In the genomic region with DNA sequence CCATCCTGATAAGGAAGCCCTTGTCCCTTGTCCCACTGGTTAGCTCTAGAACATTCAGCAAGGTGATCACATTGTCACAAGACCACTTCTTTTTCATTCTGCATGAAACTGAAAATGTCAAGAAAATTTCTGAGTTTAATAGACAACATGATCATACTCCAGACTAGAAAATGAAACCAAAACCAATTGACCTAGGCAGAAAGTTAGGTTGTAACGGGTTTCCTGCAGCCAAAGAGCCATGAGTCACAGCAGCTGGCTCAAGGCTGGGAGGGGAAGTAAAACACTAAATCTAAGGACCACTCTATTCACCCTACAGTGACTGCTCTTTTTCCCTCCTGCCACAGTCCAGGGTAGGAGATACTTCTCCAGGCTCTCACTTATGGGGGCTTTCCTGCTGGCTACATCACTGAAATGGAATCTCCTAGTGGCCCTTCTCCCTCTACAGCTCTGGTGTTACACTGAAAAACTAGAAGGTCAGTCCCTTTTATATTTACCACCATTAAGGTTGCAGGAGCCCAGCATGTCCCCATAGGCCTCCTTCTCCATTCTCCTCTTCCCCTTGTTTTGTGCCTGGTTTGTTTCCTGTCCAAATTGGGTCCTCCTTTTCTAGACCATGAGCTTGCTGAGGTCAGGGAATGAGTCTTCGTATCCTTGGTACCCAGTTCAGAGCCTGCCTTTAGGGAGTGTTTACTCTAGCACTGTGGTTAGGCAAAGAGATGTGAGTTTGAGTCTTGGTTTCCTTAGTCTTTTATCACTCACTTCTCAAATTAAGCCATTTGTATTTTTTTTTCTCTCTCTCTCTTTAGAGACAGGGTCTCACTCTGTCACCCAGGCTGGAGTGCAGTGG, we compare ENCODE assay signal across 8 cellular contexts.
A peak's percentile ranks its signal among the peaks of the same experiment; 100 is the strongest.
DNase-seq lines count a peak whose midpoint lies in the region; ATAC-seq and TF ChIP-seq lines count a peak whose summit lies in the region.

No MANE protein-coding gene starts in this region.

- 47 to 57% methylated on average over 2 of the region's 2 CpGs for WGBS in heart right ventricle, 2 donors
- WGBS in spleen, 5 donors: 30 to 38% (median 34%) methylated on average over 2 of the region's 2 CpGs

- peak; percentile 38 for DNase-seq in activated gamma-delta T cell treated with Interleukin-2 at 50 U/mL for 16 hours
- no peak for DNase-seq in activated gamma-delta T cell (lab: John Stamatoyannopoulos, UW)
- DNase-seq in Panc1 (ENCODE audit: low read depth, low spot score): peak; percentile 51
- peak; percentile 14 for DNase-seq in activated gamma-delta T cell treated with anti-CD3 and anti-CD28 coated beads, Interleukin-2, amount 50 U/mL, for 16 hours (ENCODE audit: low read depth)
- peak; percentile 24 to 63 for DNase-seq in heart right ventricle
- peak; percentile 84 for DNase-seq in spleen
- no peak for DNase-seq in HuH-7.5 (ENCODE audit: low spot score)

- peaks cover 8% of the 10 kb centered on the region; the same call in 1 of the 2 replicates for H3K4me1 ChIP-seq in Panc1 (ENCODE audit: control insufficient read depth, insufficient read depth, low read length)
- H3K4me1 ChIP-seq in heart right ventricle: peaks cover 7 to 50% (median 33%) of the 10 kb centered on the region in 9 donors
- peaks cover 9 to 42% (median 18%) of the 10 kb centered on the region in 6 donors for H3K4me1 ChIP-seq in spleen

- CTCF ChIA-PET in Panc1 (lab: Charles Lee): no interaction called here

- ATAC-seq in HG03064 (IDR thresholded peaks at IDR 0.05; ENCODE audit: low read depth, unreplicated experiment) (peak; percentile 85), Panc1 (peak; percentile 71), heart right ventricle (peak; percentile 46 to 88 (median 76))

- in situ Hi-C loops in Panc1 (cut with HindIII; ENCODE audit: low pct_unique_long_range_greater_than_20kb, low sequenced_read_pairs): no loop called here

- H3K27ac ChIP-seq in Panc1 (ENCODE audit: low read length): peak overlapping the region; percentile 18
- H3K27ac ChIP-seq in heart right ventricle: peak overlapping the region; percentile 41 to 90 (median 82)
- H3K27ac ChIP-seq in spleen: peak overlapping the region; percentile 78 to 87 (median 83)

- H3K27me3 ChIP-seq in Panc1 (ENCODE audit: control insufficient read depth, insufficient read depth, low read length) (no peaks in the 10 kb centered on the region), heart right ventricle (no peaks in the 10 kb centered on the region), spleen (replicated peaks in 1 of 7) (no peaks in the 10 kb centered on the region)

- H3K9me3 ChIP-seq in Panc1 (ENCODE audit: control insufficient read depth, insufficient read depth, low read depth, low read length) (no peaks in the 10 kb centered on the region; the same call in 1 of the 2 replicates), heart right ventricle (peaks cover 0 to 4% (median 0%) of the 10 kb centered on the region in 11 donors), spleen (no peaks in the 10 kb centered on the region)

- no TSS peak for BruUV-seq in Panc1 (replicated peaks; lab: Mats Ljungman, UMichigan)

- intact Hi-C loops in Panc1 (cut with micrococcal nuclease; ENCODE audit: unreplicated experiment): no loop called here
- intact Hi-C loops in heart right ventricle (cut with DNase I): loop anchor here in 1 of 10 donors (1.0 kb wide), 1 partner anchor 236 kb away; a partner anchor contains a TSS
- intact Hi-C loops in spleen (cut with DNase I; ENCODE audit: low total_unique reads): no loop called here

- no peak for TF ChIP-seq CTCF in Panc1 (IDR thresholded peaks at IDR 0.05)
- TF ChIP-seq CTCF in heart right ventricle (IDR thresholded peaks at IDR 0.05): no peak
- no peak for TF ChIP-seq CTCF in spleen (IDR thresholded peaks at IDR 0.05 in 8 of 11, conservative IDR thresholded peaks at IDR 0.05 in 3 of 11)

- TF ChIP-seq POLR2A in spleen (IDR thresholded peaks at IDR 0.05): no peak

- POLR2A ChIA-PET in Panc1 (lab: Charles Lee): no interaction called here

- H3K36me3 ChIP-seq in Panc1 (ENCODE audit: control insufficient read depth, insufficient read depth, low read length): no peaks in the 10 kb centered on the region
- H3K36me3 ChIP-seq in heart right ventricle: no peaks in the 10 kb centered on the region
- H3K36me3 ChIP-seq in spleen: no peaks in the 10 kb centered on the region

- H3K4me3 ChIP-seq in Panc1 (ENCODE audit: low read depth in 2 of 2, low read length in 2 of 2): peak overlapping the region; percentile 4 to 40; a peak in 3 of 4 replicates
- peak overlapping the region in 8 of 10 donors; percentile 4 to 48 (median 35) for H3K4me3 ChIP-seq in heart right ventricle
- peak overlapping the region in 4 of 8 donors; percentile 12 to 50 (median 15) for H3K4me3 ChIP-seq in spleen

Comparison
In these comparisons a context has a peak if more than half of its experiments do, and no peak if none do; other contexts are left out.
1. DNase-seq: peak in activated gamma-delta T cell treated with Interleukin-2 at 50 U/mL for 16 hours (single experiment), Panc1 (single experiment), activated gamma-delta T cell treated with anti-CD3 and anti-CD28 coated beads, Interleukin-2, amount 50 U/mL, for 16 hours (single experiment), heart right ventricle (2 of 2) and spleen (single experiment); none in activated gamma-delta T cell (single experiment) and HuH-7.5 (single experiment).
2. H3K27ac ChIP-seq: peak in every context shown above with its lines; median percentile 83 in spleen; 82 in heart right ventricle; 18 in Panc1.
3. Peak in every context shown above with its lines, with median percentiles within 50 percentile points of each other: ATAC-seq.